In genomic region chr9:128702949-128703615, GRCh38 we compare ENCODE assay signal across 8 cellular contexts. TPM values are rescaled to one million over a fixed set of nuclear protein-coding genes. Genes with fewer than 3 reads are reported as not detected.
DNase-seq lines count a peak whose midpoint lies in the region; ATAC-seq and TF ChIP-seq lines count a peak whose summit lies in the region.

No MANE protein-coding gene starts in this region.

- no peak for TF ChIP-seq POLR2A in erythroblast (IDR thresholded peaks at IDR 0.05; ENCODE audit: low read length)

- no peak overlapping the region for H3K27ac Mint-ChIP-seq in WTC11
- peak overlapping the region in 1 of 2 donors; percentile 59 for H3K27ac Mint-ChIP-seq in natural killer cell treated with Interleukin-12 subunit alpha and Interleukin-12 subunit beta and Interleukin-15 and Interleukin-18, amount 100 ng/mL, for 72 hours

- no peaks in the 10 kb centered on the region for H3K36me3 ChIP-seq in ES-I3 (ENCODE audit: insufficient read depth, low read length)

- H3K9me3 Mint-ChIP-seq in WTC11, result no peaks in the 10 kb centered on the region
- no peaks in the 10 kb centered on the region for H3K9me3 Mint-ChIP-seq in natural killer cell treated with Interleukin-12 subunit alpha and Interleukin-12 subunit beta and Interleukin-15 and Interleukin-18, amount 100 ng/mL, for 72 hours

- H3K4me1 ChIP-seq in ES-I3 (ENCODE audit: insufficient read depth, low read length), result no peaks in the 10 kb centered on the region; the same call in 1 of the 2 replicates

- no peaks in the 10 kb centered on the region for H3K27me3 Mint-ChIP-seq in WTC11 (ENCODE audit: low read depth)
- H3K27me3 Mint-ChIP-seq in natural killer cell treated with Interleukin-12 subunit alpha and Interleukin-12 subunit beta and Interleukin-15 and Interleukin-18, amount 100 ng/mL, for 72 hours, result no peaks in the 10 kb centered on the region

- peak overlapping the region; percentile 72 for H3K9ac ChIP-seq in ES-I3 (ENCODE audit: low read depth, low read length)

- POLR2A ChIA-PET in WTC11 (lab: Charles Lee), result no interaction called here

- peak overlapping the region; percentile 83 for H3K4me3 Mint-ChIP-seq in WTC11
- H3K4me3 Mint-ChIP-seq in natural killer cell treated with Interleukin-12 subunit alpha and Interleukin-12 subunit beta and Interleukin-15 and Interleukin-18, amount 100 ng/mL, for 72 hours, result peak overlapping the region; percentile 65

- H3K36me3 Mint-ChIP-seq in WTC11, result no peaks in the 10 kb centered on the region
- no peaks in the 10 kb centered on the region for H3K36me3 Mint-ChIP-seq in natural killer cell treated with Interleukin-12 subunit alpha and Interleukin-12 subunit beta and Interleukin-15 and Interleukin-18, amount 100 ng/mL, for 72 hours

- peaks cover 4% of the 10 kb centered on the region; the same call in 1 of the 2 replicates for H3K4me1 Mint-ChIP-seq in WTC11
- peaks cover 5 to 15% of the 10 kb centered on the region in 2 donors for H3K4me1 Mint-ChIP-seq in natural killer cell treated with Interleukin-12 subunit alpha and Interleukin-12 subunit beta and Interleukin-15 and Interleukin-18, amount 100 ng/mL, for 72 hours (ENCODE audit: low read depth in 2 of 2)

- peak; percentile 66 for DNase-seq in WTC11 (ENCODE audit: low spot score)
- peak; percentile 53 to 62 for DNase-seq in erythroblast (lab: John Stamatoyannopoulos, UW)
- no peak for DNase-seq in natural killer cell treated with Interleukin-12 subunit alpha and Interleukin-12 subunit beta and Interleukin-15 and Interleukin-18, amount 100 ng/mL, for 72 hours (ENCODE audit: low spot score)
- DNase-seq in GOT3 (lab: John Stamatoyannopoulos, UW), result no peak
- DNase-seq in T-helper 9 cell, result no peak

- TF ChIP-seq CTCF in WTC11 (IDR thresholded peaks at IDR 0.05), result no peak

- no peaks in the 10 kb centered on the region for H3K9me3 ChIP-seq in ES-I3 (ENCODE audit: control insufficient read depth, insufficient read depth, low read length)

- ATAC-seq in HG02870 (IDR thresholded peaks at IDR 0.05; ENCODE audit: unreplicated experiment) (peak; percentile 13), WTC11 (peak; percentile 10), GM19023 (IDR thresholded peaks at IDR 0.05; ENCODE audit: unreplicated experiment) (no peak)
- ATAC-seq in natural killer cell treated with Interleukin-12 subunit alpha and Interleukin-12 subunit beta and Interleukin-15 and Interleukin-18, amount 100 ng/mL, for 72 hours, result peak in 1 of 2 donors; percentile 37

- CTCF ChIA-PET in WTC11 (lab: Charles Lee), result interaction anchor here (0.6 to 2.1 kb wide), 4 partner anchors 30 to 325 kb away, joined by 3 to 7 read pairs (median 4); partner anchors contain the start of gene SH3GLB2

TF ChIP-seq in WTC11, 78 proteins besides CTCF, POLR2A, EP300 and RAD21:
- TF ChIP-seq FOXK1 (CRISPR knock-in tag; IDR thresholded peaks at IDR 0.05) (no peak), JUN (CRISPR knock-in tag; IDR thresholded peaks at IDR 0.05) (no peak), NFYB (CRISPR knock-in tag; conservative IDR thresholded peaks at IDR 0.05; ENCODE audit: low read depth) (no peak), MYBL2 (CRISPR knock-in tag; IDR thresholded peaks at IDR 0.05) (peak; percentile 22; the same call in 1 of the 2 replicates), ZNF138 (CRISPR knock-in tag; conservative IDR thresholded peaks at IDR 0.05) (no peak), MLX (CRISPR knock-in tag; IDR thresholded peaks at IDR 0.05) (no peak), SP1 (CRISPR knock-in tag; conservative IDR thresholded peaks at IDR 0.05) (0 out of 2 replicates have a peak, but pooled peaks have one; percentile 25), JAZF1 (CRISPR knock-in tag; IDR thresholded peaks at IDR 0.05) (no peak), ZBTB43 (CRISPR knock-in tag; IDR thresholded peaks at IDR 0.05) (peak; percentile 56; the same call in 1 of the 2 replicates), KAT7 (CRISPR knock-in tag; IDR thresholded peaks at IDR 0.05; ENCODE audit: borderline replicate concordance) (peak; percentile 37; the same call in 1 of the 2 replicates), ELF4 (CRISPR knock-in tag; IDR thresholded peaks at IDR 0.05; ENCODE audit: low read depth) (no peak), SOX15 (CRISPR knock-in tag; IDR thresholded peaks at IDR 0.05) (no peak)

RNA-seq across cellular contexts. Expression of gene PKN3, which starts 0.8 kb away (rescaled TPM):
- total RNA-seq in WTC11 (2021), result 24.1 to 28.9 TPM (median 27.5 TPM) in 3 replicates
- 1 to 10 TPM; 7.0 to 8.0 TPM for total RNA-seq in natural killer cell treated with Interleukin-12 subunit alpha and Interleukin-12 subunit beta and Interleukin-15 and Interleukin-18, amount 100 ng/mL, for 72 hours

RNA-seq across cellular contexts. Expression of gene SET, which starts 14.1 kb away (rescaled TPM):
- total RNA-seq in WTC11 (2021), result 1,083 to 1,129 TPM (median 1,086 TPM) in 3 replicates
- total RNA-seq in natural killer cell treated with Interleukin-12 subunit alpha and Interleukin-12 subunit beta and Interleukin-15 and Interleukin-18, amount 100 ng/mL, for 72 hours, result 100 to 1,000 TPM; 495 to 800 TPM

RNA-seq across cellular contexts. Expression of gene ZDHHC12, which starts 20.8 kb away (rescaled TPM):
- total RNA-seq in WTC11 (2021), result 39.7 to 46.3 TPM (median 45.2 TPM) in 3 replicates
- total RNA-seq in natural killer cell treated with Interleukin-12 subunit alpha and Interleukin-12 subunit beta and Interleukin-15 and Interleukin-18, amount 100 ng/mL, for 72 hours, result 10 to 100 TPM; 56.3 to 72.3 TPM

RNA-seq across cellular contexts. Expression of gene DYNC2I2, which starts 46.4 kb away (rescaled TPM):
- total RNA-seq in WTC11 (2021), result 57.5 to 71.1 TPM (median 64.5 TPM) in 3 replicates
- 10 to 100 TPM; 23.7 to 62.6 TPM for total RNA-seq in natural killer cell treated with Interleukin-12 subunit alpha and Interleukin-12 subunit beta and Interleukin-15 and Interleukin-18, amount 100 ng/mL, for 72 hours

Comparison
In these comparisons a context has a peak if more than half of its experiments do, and no peak if none do; other contexts are left out.
1. DNase-seq: peak in WTC11 (single experiment) and erythroblast (2 of 2); none in natural killer cell treated with Interleukin-12 subunit alpha and Interleukin-12 subunit beta and Interleukin-15 and Interleukin-18, amount 100 ng/mL, for 72 hours (single experiment), GOT3 (single experiment) and T-helper 9 cell (single experiment).